22 cellular contexts compared by ENCODE assay signal in genomic region chr19:3119782-3120380, GRCh38. TPM values are rescaled to one million over a fixed set of nuclear protein-coding genes. Genes with fewer than 3 reads are reported as not detected.
DNase-seq lines count a peak whose midpoint lies in the region; ATAC-seq and TF ChIP-seq lines count a peak whose summit lies in the region.
"Had no signal": no experiment of that assay in that cellular context is flagged by ENCODE, and none has a peak within 500 bp of the region (broad histone marks: within the 10 kb centered on the region; RNA-seq: fewer than 3 reads in every experiment).

No MANE protein-coding gene starts in this region.

- H2AK5ac ChIP-seq in neuronal stem cell (ENCODE audit: low read depth, low read length) = no peak overlapping the region

- peak overlapping the region; percentile 43; the same call in 1 of the 2 replicates for H3K9ac ChIP-seq in BLaER1
- H3K9ac ChIP-seq in neuronal stem cell (ENCODE audit: low read depth, low read length, poor library complexity) = peak overlapping the region; percentile 21
- H3K9ac ChIP-seq: KMS-11 had no signal

- H3K9me3 ChIP-seq in BLaER1 = no peaks in the 10 kb centered on the region
- no peaks in the 10 kb centered on the region for H3K9me3 ChIP-seq in HEK293 (ENCODE audit: control insufficient read depth, insufficient read depth, low read depth, low read length)
- no peaks in the 10 kb centered on the region for H3K9me3 ChIP-seq in right cardiac atrium (ENCODE audit: control insufficient read depth, low read length)
- H3K9me3 ChIP-seq in neuronal stem cell (replicated peaks in 1 of 2; ENCODE audit: control insufficient read depth in 2 of 2, insufficient read depth in 1 of 2, low read depth in 1 of 2, low read length in 2 of 2) = peaks cover 0 to 2% of the 10 kb centered on the region in 2 donors
- H3K9me3 ChIP-seq: SJCRH30 had no signal

- H3K4me2 ChIP-seq in BLaER1 (peak overlapping the region; percentile 93), neuronal stem cell (ENCODE audit: insufficient read depth, low read length, poor library complexity, severe bottlenecking) (no peak overlapping the region)
- H3K4me2 ChIP-seq: KMS-11 had no signal

- H2AFZ ChIP-seq in neuronal stem cell (ENCODE audit: low read length) = no peak overlapping the region

- H3K79me1 ChIP-seq in neuronal stem cell (ENCODE audit: low read depth, low read length) = peaks cover 5% of the 10 kb centered on the region

- peak overlapping the region; percentile 91 for H3K27ac ChIP-seq in BLaER1
- H3K27ac ChIP-seq in HEK293 (ENCODE audit: extremely low read depth, low read depth, low read length) = no peak overlapping the region
- H3K27ac ChIP-seq in right cardiac atrium (ENCODE audit: low read length) = no peak overlapping the region
- H3K27ac ChIP-seq in neuronal stem cell (replicated peaks; ENCODE audit: low read length) = no peak overlapping the region
- H3K27ac ChIP-seq: KMS-11, SJCRH30 had no signal

- peak overlapping the region; percentile 53 for H2BK5ac ChIP-seq in neuronal stem cell (ENCODE audit: low read length)

- ATAC-seq in right cardiac atrium = peak; percentile 7 to 39

- POLR2A ChIA-PET in HEK293 (lab: Yijun Ruan, JAX) = no interaction called here

- DNase-seq in right cardiac atrium (peak; percentile 17 to 72 (median 65)), neuronal stem cell (ENCODE audit: low spot score) (no peak), NCI-H524 treated with DMSO at 0.1 percent for 48 hours (lab: John Stamatoyannopoulos, UW) (no peak), ACHN (no peak)
- no peak for DNase-seq in stimulated activated CD4-positive, alpha-beta T cell treated with anti-CD3 and anti-CD28 coated beads, Interleukin-4, amount 100 ng/mL, for 1 hour
- DNase-seq: CD4-positive, CD25-positive, alpha-beta regulatory T cell; EL; GF-D8; GOT3; HCEC 1CT; IMR-90; NCI-H1105; NCI-H146; NCI-H2029; NCI-H2227 treated with DMSO at 0.1 percent for 48 hours; NCI-H510A treated with DMSO at 0.1 percent for 48 hours; NCI-H774; NK-92 treated with Interleukin-12 subunit alpha and Interleukin-12 subunit beta, amount 100 ng/mL, for 24 hours; SJCRH30 had no signal

- in situ Hi-C loops in ACHN (cut with HindIII; ENCODE audit: low pct_ligation_motif_present, low pct_unique_long_range_greater_than_20kb, low sequenced_read_pairs) = no loop called here

- H3K18ac ChIP-seq in neuronal stem cell (ENCODE audit: low read length) = no peak overlapping the region

- H3K36me3 ChIP-seq in BLaER1 (peaks cover 38% of the 10 kb centered on the region), HEK293 (ENCODE audit: control insufficient read depth in 2 of 2, insufficient read depth in 1 of 2, low read length in 2 of 2) (peaks cover 0 to 25% of the 10 kb centered on the region in 2 experiments; a peak in 1 of 3 replicates), neuronal stem cell (replicated peaks in 1 of 2; ENCODE audit: control insufficient read depth in 2 of 2, insufficient read depth in 2 of 2, low read length in 2 of 2) (peaks cover 0 to 10% of the 10 kb centered on the region in 2 donors)
- H3K36me3 ChIP-seq: SJCRH30 had no signal

- H3K4me1 ChIP-seq in BLaER1 (peaks cover 98% of the 10 kb centered on the region), HEK293 (ENCODE audit: control insufficient read depth, insufficient read depth, low read length) (no peaks in the 10 kb centered on the region), right cardiac atrium (ENCODE audit: control insufficient read depth, insufficient read depth, low read length) (no peaks in the 10 kb centered on the region), neuronal stem cell (ENCODE audit: control insufficient read depth in 2 of 2, insufficient read depth in 1 of 2, low read depth in 1 of 2, low read length in 2 of 2) (peaks cover 3 to 8% of the 10 kb centered on the region in 2 donors)
- H3K4me1 ChIP-seq: SJCRH30 had no signal

- H3K27me3 ChIP-seq in BLaER1 (no peaks in the 10 kb centered on the region), right cardiac atrium (ENCODE audit: control insufficient read depth, insufficient read depth) (no peaks in the 10 kb centered on the region), neuronal stem cell (ENCODE audit: control insufficient read depth in 3 of 3, insufficient read depth in 3 of 3, low read depth in 1 of 3, low read length in 3 of 3) (no peaks in the 10 kb centered on the region)
- H3K27me3 ChIP-seq: SJCRH30 had no signal

- no peak overlapping the region for H4K91ac ChIP-seq in neuronal stem cell (ENCODE audit: low read depth, low read length, poor library complexity)

- no peak overlapping the region for H2BK15ac ChIP-seq in neuronal stem cell (ENCODE audit: low read length)

- WGBS in right cardiac atrium = 66% methylated on average over 24 of the region's 24 CpGs
- WGBS in neuronal stem cell (ENCODE audit: extremely low coverage in 2 of 2, insufficient read length in 2 of 2, insufficient replicate concordance in 1 of 2), 2 donors = no CpG with 5 or more reads among the region's 24 CpGs

- peak overlapping the region; percentile 21 for H3K14ac ChIP-seq in neuronal stem cell (ENCODE audit: low read length)

- intact Hi-C loops in right cardiac atrium (cut with DNase I) = no loop called here

- CTCF ChIA-PET in HEK293 (lab: Yijun Ruan, JAX) = no interaction called here

- H2BK120ac ChIP-seq in neuronal stem cell (ENCODE audit: low read depth, low read length) = no peak overlapping the region

- H3K4me3 ChIP-seq in BLaER1 (no peak overlapping the region), HEK293 (ENCODE audit: low read depth, low read length) (no peak overlapping the region), right cardiac atrium (ENCODE audit: low read length) (no peak overlapping the region), neuronal stem cell (ENCODE audit: low read length in 2 of 2) (no peak overlapping the region)
- H3K4me3 ChIP-seq: SJCRH30 had no signal

- H3K23ac ChIP-seq in neuronal stem cell (ENCODE audit: low read depth, low read length, poor library complexity) = peak overlapping the region; percentile 31

- no peak overlapping the region for H2BK12ac ChIP-seq in neuronal stem cell (ENCODE audit: low read length)

- H4K8ac ChIP-seq in neuronal stem cell (ENCODE audit: low read depth, low read length) = no peak overlapping the region

- no peaks in the 10 kb centered on the region for H4K20me1 ChIP-seq in BLaER1

- TF ChIP-seq CTCF in HEK293 (tag by site-specific recombination; IDR thresholded peaks at IDR 0.05) = no peak

- H3K4ac ChIP-seq in neuronal stem cell (ENCODE audit: low read length) = peak overlapping the region; percentile 76

TF ChIP-seq in HEK293, 187 proteins besides CTCF, POLR2A, EP300 and RAD21:
- TF ChIP-seq ZNF510 (tag by site-specific recombination; IDR thresholded peaks at IDR 0.05; ENCODE audit: insufficient replicate concordance) (no peak), SETDB1 (IDR thresholded peaks at IDR 0.05; ENCODE audit: insufficient read length, low read length) (no peak), ZNF658 (tag by site-specific recombination; IDR thresholded peaks at IDR 0.05) (no peak), SCRT2 (tag by site-specific recombination; IDR thresholded peaks at IDR 0.05) (no peak)
- TF ChIP-seq, protein P1, sequence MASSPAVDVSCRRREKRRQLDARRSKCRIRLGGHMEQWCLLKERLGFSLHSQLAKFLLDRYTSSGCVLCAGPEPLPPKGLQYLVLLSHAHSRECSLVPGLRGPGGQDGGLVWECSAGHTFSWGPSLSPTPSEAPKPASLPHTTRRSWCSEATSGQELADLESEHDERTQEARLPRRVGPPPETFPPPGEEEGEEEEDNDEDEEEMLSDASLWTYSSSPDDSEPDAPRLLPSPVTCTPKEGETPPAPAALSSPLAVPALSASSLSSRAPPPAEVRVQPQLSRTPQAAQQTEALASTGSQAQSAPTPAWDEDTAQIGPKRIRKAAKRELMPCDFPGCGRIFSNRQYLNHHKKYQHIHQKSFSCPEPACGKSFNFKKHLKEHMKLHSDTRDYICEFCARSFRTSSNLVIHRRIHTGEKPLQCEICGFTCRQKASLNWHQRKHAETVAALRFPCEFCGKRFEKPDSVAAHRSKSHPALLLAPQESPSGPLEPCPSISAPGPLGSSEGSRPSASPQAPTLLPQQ (tag by site-specific recombination; IDR thresholded peaks at IDR 0.05) = no peak
- TF ChIP-seq, protein P2, sequence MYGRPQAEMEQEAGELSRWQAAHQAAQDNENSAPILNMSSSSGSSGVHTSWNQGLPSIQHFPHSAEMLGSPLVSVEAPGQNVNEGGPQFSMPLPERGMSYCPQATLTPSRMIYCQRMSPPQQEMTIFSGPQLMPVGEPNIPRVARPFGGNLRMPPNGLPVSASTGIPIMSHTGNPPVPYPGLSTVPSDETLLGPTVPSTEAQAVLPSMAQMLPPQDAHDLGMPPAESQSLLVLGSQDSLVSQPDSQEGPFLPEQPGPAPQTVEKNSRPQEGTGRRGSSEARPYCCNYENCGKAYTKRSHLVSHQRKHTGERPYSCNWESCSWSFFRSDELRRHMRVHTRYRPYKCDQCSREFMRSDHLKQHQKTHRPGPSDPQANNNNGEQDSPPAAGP (tag by site-specific recombination; IDR thresholded peaks at IDR 0.05) = 0 out of 2 replicates have a peak, but pooled peaks have one; percentile 31
TF ChIP-seq in HEK293: peak in this region for 1.

RNA-seq across cellular contexts. Expression of gene GNA15, which starts 16.0 kb away (rescaled TPM):
- 1 to 10 TPM; 1.8 to 2.5 (median 2.1) TPM for total RNA-seq in right cardiac atrium
- 1.00 TPM for polyA plus RNA-seq in right cardiac atrium
- polyA plus RNA-seq in neuronal stem cell (2013, experiment 1 of 2) = 0.01 TPM
- not detected for polyA plus RNA-seq in neuronal stem cell (2013, experiment 2 of 2)
- polyA plus RNA-seq: IMR-90 had no signal

RNA-seq across cellular contexts. Expression of gene GNA11, which starts 25.7 kb away (rescaled TPM):
- total RNA-seq in right cardiac atrium = 10 to 100 TPM; 63.3 to 71.6 (median 69.7) TPM
- polyA plus RNA-seq in right cardiac atrium = 69.8 TPM
- polyA plus RNA-seq in neuronal stem cell (2013, experiment 1 of 2) = 19.2 TPM
- 20.0 TPM for polyA plus RNA-seq in neuronal stem cell (2013, experiment 2 of 2)

RNA-seq across cellular contexts. Expression of gene TLE5, which starts 57.6 kb away (rescaled TPM):
- 1,000 to 10,000 TPM in 2 of 4 donors, 100 to 1,000 TPM in 2; 784 to 1,020 (median 971) TPM for total RNA-seq in right cardiac atrium
- 1,565 TPM for polyA plus RNA-seq in right cardiac atrium
- polyA plus RNA-seq in neuronal stem cell (2013, experiment 1 of 2) = 162 TPM
- polyA plus RNA-seq in neuronal stem cell (2013, experiment 2 of 2) = 164 TPM

RNA-seq across cellular contexts. Expression of gene S1PR4, which starts 58.7 kb away (rescaled TPM):
- under 1 TPM; 0.33 to 0.96 (median 0.74) TPM for total RNA-seq in right cardiac atrium
- 0.97 TPM for polyA plus RNA-seq in right cardiac atrium
- not detected for polyA plus RNA-seq in neuronal stem cell (2013, experiment 1 of 2)
- not detected for polyA plus RNA-seq in neuronal stem cell (2013, experiment 2 of 2)
- total RNA-seq: IMR-90, SJCRH30 had no signal
- polyA plus RNA-seq: IMR-90 had no signal

Comparison
In these comparisons a context has a peak if more than half of its experiments do, and no peak if none do; other contexts are left out.
1. DNase-seq: peak in right cardiac atrium (3 of 3); none in neuronal stem cell (single experiment), stimulated activated CD4-positive, alpha-beta T cell treated with anti-CD3 and anti-CD28 coated beads, Interleukin-4, amount 100 ng/mL, for 1 hour (single experiment), NCI-H524 treated with DMSO at 0.1 percent for 48 hours (single experiment) and ACHN (single experiment).